In the genomic region with DNA sequence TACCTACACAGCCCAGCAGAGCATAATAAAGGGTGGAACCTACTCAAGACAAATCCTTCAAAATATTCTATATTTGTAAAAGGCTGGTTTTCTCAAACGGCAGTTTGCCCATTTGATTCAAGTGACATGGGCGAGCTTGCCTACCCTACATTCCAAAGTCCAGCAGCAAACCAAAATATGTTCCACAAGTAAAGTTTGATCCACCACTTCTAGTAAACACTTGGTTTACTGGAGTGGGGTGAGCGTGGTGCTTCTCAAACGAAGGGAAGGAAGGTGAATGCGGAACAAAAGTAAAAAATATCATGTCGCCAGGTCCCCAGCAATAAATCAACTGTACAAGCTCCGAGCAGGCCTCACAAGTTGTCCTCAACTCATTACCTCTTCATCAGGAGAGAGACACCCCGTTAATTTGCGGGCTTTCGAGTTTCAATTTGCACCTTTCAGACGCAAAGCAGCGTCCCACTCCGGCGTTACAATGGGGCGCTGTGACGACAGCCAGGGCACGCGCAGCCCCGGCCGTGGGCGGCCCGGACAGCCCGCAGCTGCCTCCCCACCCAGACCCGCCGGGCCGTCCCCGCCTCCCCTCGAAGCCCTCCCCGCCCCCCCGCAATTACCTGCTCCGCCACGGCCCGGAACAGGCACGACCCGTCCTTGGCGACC, we compare ENCODE assay signal across 8 cellular contexts. TPM values are rescaled to one million over a fixed set of nuclear protein-coding genes. Genes with fewer than 3 reads are reported as not detected.
DNase-seq lines count a peak whose midpoint lies in the region; ATAC-seq and TF ChIP-seq lines count a peak whose summit lies in the region.

No MANE protein-coding gene starts in this region.

- no peaks in the 10 kb centered on the region for H3K9me3 Mint-ChIP-seq in endodermal cell

- DNase-seq in DMS 273 (lab: John Stamatoyannopoulos, UW; ENCODE audit: unreplicated experiment) (peak; percentile 66), DMS 273 treated with DMSO at 0.1 percent for 48 hours (lab: John Stamatoyannopoulos, UW) (no peak), NCI-H69 (lab: John Stamatoyannopoulos, UW) (peak; percentile 57), endodermal cell (peak; percentile 69), midbrain (lab: John Stamatoyannopoulos, UW) (peak; percentile 74)
- peak; percentile 46 for DNase-seq in activated CD8-positive, alpha-beta memory T cell treated with anti-CD3 and anti-CD28 coated beads, Interleukin-2, amount 50 U/mL, for 1 hour (ENCODE audit: extremely low read depth)
- peak; percentile 70 to 74 for DNase-seq in stimulated activated CD8-positive, alpha-beta memory T cell treated with anti-CD3 and anti-CD28 coated beads, Interleukin-2, amount 100 ng/mL, for 48 hours (ENCODE audit: low read depth in 2 of 2)

- H3K4me3 Mint-ChIP-seq in endodermal cell: peak overlapping the region; percentile 91

- ATAC-seq in HG02763 (IDR thresholded peaks at IDR 0.05; ENCODE audit: unreplicated experiment): peak; percentile 37

- H3K4me1 Mint-ChIP-seq in endodermal cell: peaks cover 36% of the 10 kb centered on the region

- H3K27me3 ChIP-seq in endodermal cell (ENCODE audit: control insufficient read depth, insufficient read depth, low read length, poor library complexity, severe bottlenecking): no peaks in the 10 kb centered on the region

- H3K4me3 ChIP-seq in endodermal cell (ENCODE audit: low read length): peak overlapping the region; percentile 91

- H3K36me3 Mint-ChIP-seq in endodermal cell (ENCODE audit: low read depth): peaks cover 7% of the 10 kb centered on the region

- H3K27me3 Mint-ChIP-seq in endodermal cell (ENCODE audit: insufficient read depth): no peaks in the 10 kb centered on the region

- peak overlapping the region; percentile 56 for H3K9ac ChIP-seq in endodermal cell (ENCODE audit: extremely low read depth, low read length, poor library complexity, severe bottlenecking)

- WGBS in endodermal cell (ENCODE audit: insufficient coverage in 1 of 2, insufficient read length in 1 of 2), 2 experiments: 0 to 1% methylated on average over 6 to 36 of the region's 36 CpGs

- peak overlapping the region; percentile 91 for H3K27ac Mint-ChIP-seq in endodermal cell

- H3K27ac ChIP-seq in endodermal cell (ENCODE audit: low read depth, low read length): no peak overlapping the region

- no peaks in the 10 kb centered on the region for H3K4me1 ChIP-seq in endodermal cell (ENCODE audit: control insufficient read depth, insufficient read depth, low read length)

- peaks cover 3% of the 10 kb centered on the region for H3K36me3 ChIP-seq in endodermal cell (ENCODE audit: control insufficient read depth, insufficient read depth, low read length)

- H3K9me3 ChIP-seq in endodermal cell (ENCODE audit: control insufficient read depth, low read length): no peaks in the 10 kb centered on the region

- no peak for TF ChIP-seq CTCF in endodermal cell (conservative IDR thresholded peaks at IDR 0.05)

RNA-seq across cellular contexts. Expression of gene OTUD4, which starts 1.1 kb away (rescaled TPM):
- total RNA-seq in endodermal cell: 10 to 100 TPM; 49.6 to 55.5 TPM
- 28.3 TPM for polyA plus RNA-seq in endodermal cell (2013, experiment 1 of 2)
- polyA plus RNA-seq in endodermal cell (2013, experiment 2 of 2): 26.1 TPM
